24 cellular contexts compared by ENCODE assay signal in the genomic region with DNA sequence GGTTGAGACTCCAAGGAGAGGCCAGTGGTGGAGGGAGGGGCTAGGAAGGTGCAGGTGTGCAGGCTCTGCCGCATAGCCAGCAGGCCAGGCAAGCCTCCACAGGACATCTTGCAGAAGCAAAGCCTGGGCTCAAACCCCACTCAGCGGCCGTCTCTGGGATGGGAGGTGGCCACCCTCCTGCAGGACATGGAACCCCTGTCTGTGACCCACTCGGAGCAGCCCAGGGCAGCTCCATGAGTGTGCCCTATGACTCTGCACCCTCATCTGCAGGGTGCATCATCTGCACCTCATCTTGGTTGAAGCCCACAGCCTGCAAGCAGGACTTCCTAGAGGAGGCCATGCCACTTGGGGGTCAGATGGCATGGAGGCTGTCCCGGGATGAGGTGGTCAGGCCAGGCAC. TPM values are rescaled to one million over a fixed set of nuclear protein-coding genes. Genes with fewer than 3 reads are reported as not detected.
DNase-seq lines count a peak whose midpoint lies in the region; ATAC-seq, FAIRE-seq and TF ChIP-seq lines count a peak whose summit lies in the region.
"Had no signal": no experiment of that assay in that cellular context is flagged by ENCODE, and none has a peak within 500 bp of the region (broad histone marks: within the 10 kb centered on the region; RNA-seq: fewer than 3 reads in every experiment).

No MANE protein-coding gene starts in this region.

- H3K27me3 ChIP-seq in K562 (ENCODE audit: control insufficient read depth in 2 of 2, insufficient read depth in 2 of 2, low read length in 2 of 2) = no peaks in the 10 kb centered on the region
- H3K27me3 ChIP-seq in lower lobe of right lung (ENCODE audit: low read depth) = no peaks in the 10 kb centered on the region
- no peaks in the 10 kb centered on the region for H3K27me3 ChIP-seq in psoas muscle (ENCODE audit: insufficient read depth in 3 of 3, low read length in 2 of 3)
- H3K27me3 ChIP-seq: left lung had no signal

- no peak for FAIRE-seq in K562 (lab: Jason Lieb, UNC)
- FAIRE-seq: GM12891 had no signal

- H4K20me1 ChIP-seq in K562 (replicated peaks; ENCODE audit: control insufficient read depth, insufficient read depth, low read length) = no peaks in the 10 kb centered on the region

- H3K4me3 ChIP-seq in K562 (no peak overlapping the region), lower lobe of right lung (no peak overlapping the region), psoas muscle (no peak overlapping the region)
- H3K4me3 ChIP-seq: left lung, mucosa of descending colon had no signal

- H2AFZ ChIP-seq in K562 (ENCODE audit: low read depth, low read length) = no peak overlapping the region

- TF ChIP-seq CTCF in K562 (IDR thresholded peaks at IDR 0.05 in 2 of 3, conservative IDR thresholded peaks at IDR 0.05 in 1 of 3; ENCODE audit: insufficient read depth in 2 of 3, low read depth in 1 of 3, low read length in 3 of 3) (no peak), lower lobe of right lung (IDR thresholded peaks at IDR 0.05) (no peak), psoas muscle (IDR thresholded peaks at IDR 0.05) (no peak)

- H3K9me1 ChIP-seq in K562 (ENCODE audit: control insufficient read depth, insufficient read depth, low read length) = no peaks in the 10 kb centered on the region

- BruUV-seq in K562 (replicated peaks; lab: Mats Ljungman, UMichigan) = no TSS peak

- H3K36me3 ChIP-seq in K562 (ENCODE audit: control insufficient read depth, insufficient read depth, low read length) (no peaks in the 10 kb centered on the region), lower lobe of right lung (no peaks in the 10 kb centered on the region), psoas muscle (ENCODE audit: insufficient read depth in 1 of 2, low read depth in 1 of 2) (no peaks in the 10 kb centered on the region)
- H3K36me3 ChIP-seq: left lung had no signal

- TF ChIP-seq EP300 in K562 (IDR thresholded peaks at IDR 0.05; ENCODE audit: low read length) = no peak

- H3K27ac ChIP-seq in K562 (ENCODE audit: extremely low read depth, low read depth, low read length) (no peak overlapping the region), lower lobe of right lung (no peak overlapping the region), psoas muscle (no peak overlapping the region)
- H3K27ac ChIP-seq: C4-2B, left lung had no signal

- H3K4me1 ChIP-seq in K562 (replicated peaks in 1 of 2; ENCODE audit: control insufficient read depth in 2 of 2, insufficient read depth in 2 of 2, low read length in 2 of 2) = no peaks in the 10 kb centered on the region
- H3K4me1 ChIP-seq in lower lobe of right lung = no peaks in the 10 kb centered on the region
- no peaks in the 10 kb centered on the region for H3K4me1 ChIP-seq in psoas muscle
- H3K4me1 ChIP-seq: left lung had no signal

- intact Hi-C loops in K562 (cut with micrococcal nuclease) = no loop called here
- intact Hi-C loops in lower lobe of right lung (cut with DNase I) = no loop called here
- intact Hi-C loops in psoas muscle (cut with DNase I) = no loop called here

- TF ChIP-seq POLR2A in K562 (conservative IDR thresholded peaks at IDR 0.05) = no peak

- POLR2A ChIA-PET in K562 (lab: Yijun Ruan, JAX) = no interaction called here

- in situ Hi-C loops in K562 (cut with MboI) = no loop called here

- no peak overlapping the region for H3K9ac ChIP-seq in K562 (ENCODE audit: insufficient read depth in 1 of 2, low read depth in 2 of 2, low read length in 2 of 2)

- 71% methylated on average over 3 of the region's 5 CpGs for WGBS in K562 (ENCODE audit: insufficient coverage, low coverage, missing lambda C conversion rate)
- WGBS in psoas muscle, 3 donors = 90 to 94% (median 91%) methylated on average over 5 of the region's 5 CpGs

- no peaks in the 10 kb centered on the region for H3K79me2 ChIP-seq in K562 (ENCODE audit: control insufficient read depth, insufficient read depth, low read length)

- CTCF ChIA-PET in K562 (lab: Yijun Ruan, JAX; ENCODE audit: low intra/inter-chr PET ratio) = no interaction called here

- H3K9me3 ChIP-seq in K562 (replicated peaks; ENCODE audit: control insufficient read depth, insufficient read depth, low read depth, low read length) (no peaks in the 10 kb centered on the region; the same call in 1 of the 2 replicates), lower lobe of right lung (peaks cover 7% of the 10 kb centered on the region), psoas muscle (peaks cover 3% of the 10 kb centered on the region)

- no peak for ATAC-seq in K562
- ATAC-seq in lower lobe of right lung = peak in 1 of 2 donors; percentile 17
- no peak for ATAC-seq in psoas muscle
- ATAC-seq: left lung, mucosa of descending colon, T-helper 17 cell had no signal

- TF ChIP-seq RAD21 in K562 (CRISPR knock-in tag; conservative IDR thresholded peaks at IDR 0.05 in 1 of 2, IDR thresholded peaks at IDR 0.05 in 1 of 2) = no peak

- DNase-seq in stimulated activated CD4-positive, alpha-beta T cell treated with anti-CD3 and anti-CD28 coated beads, Interleukin-4, amount 100 ng/mL, for 24 hours = peak; percentile 1
- DNase-seq in stimulated activated CD4-positive, alpha-beta T cell treated with anti-CD3 and anti-CD28 coated beads, Interleukin-4, amount 100 ng/mL, for 4 hours = no peak
- DNase-seq in K562 (ENCODE audit: extremely low read depth in 1 of 4, low spot score in 3 of 4) (no peak), lower lobe of right lung (peak; percentile 42), cerebellar cortex (ENCODE audit: low spot score) (no peak), psoas muscle (no peak)
- DNase-seq in stimulated activated naive CD4-positive, alpha-beta T cell (lab: John Stamatoyannopoulos, UW) = no peak
- DNase-seq: activated CD4-positive, alpha-beta T cell treated with anti-CD3 and anti-CD28 coated beads for 4 hours; activated effector memory CD4-positive, alpha-beta T cell treated with Interleukin-2 at 50 U/mL for 16 hours; activated naive CD8-positive, alpha-beta T cell treated with anti-CD3 and anti-CD28 coated beads, Interleukin-2, amount 10 ng/mL, durations not matched to agents 7 days and 5 days; Calu3; effector memory CD4-positive, alpha-beta T cell; foreskin melanocyte; mucosa of descending colon; NCI-H1694 treated with DMSO at 0.1 percent for 48 hours; NCI-H2171; NCI-H524; nephron progenitor cell; NK-92 treated with Interleukin-12 subunit alpha and Interleukin-12 subunit beta, amount 100 ng/mL, for 24 hours; substantia nigra; T-helper 17 cell had no signal

- H3K4me2 ChIP-seq in K562 (ENCODE audit: insufficient read depth, low read length) = no peak overlapping the region

TF ChIP-seq in K562, 482 proteins besides CTCF, POLR2A, EP300 and RAD21:
- TF ChIP-seq XRCC4 (IDR thresholded peaks at IDR 0.05; ENCODE audit: extremely low read depth, insufficient read depth, insufficient read length) = no peak
- TF ChIP-seq POLR2G (IDR thresholded peaks at IDR 0.05; ENCODE audit: low read depth, low read length) = 0 out of 2 replicates have a peak, but pooled peaks have one; percentile 36
TF ChIP-seq in K562: peak in this region for 1.

RNA-seq across cellular contexts. Expression of a gene that starts 46.3 kb away (rescaled TPM):
- 0.90 and 3.6 TPM in 2 replicates for total RNA-seq in K562 (2011; cell fraction: chromatin; rRNA removed; ENCODE audit: low replicate concordance)
- 3.3 and 3.7 TPM in 2 replicates for total RNA-seq in K562 (2011; cell fraction: nucleolus; rRNA removed)
- 0.95 and 1.2 TPM in 2 replicates for total RNA-seq in K562 (2011; cell fraction: nucleoplasm; rRNA removed)
- 0.24 TPM in 1 of 2 replicates, not detected in the other for total RNA-seq in K562 (2014; rRNA removed)
- total RNA-seq in K562 (2014; rRNA removed; fragmentation: Illumina TruSeq; extraction: Trizol) = 0.07 and 0.26 TPM in 2 replicates
- total RNA-seq in K562 (2015; rRNA removed; fragmentation: Illumina TruSeq; extraction: Trizol) = 0.11 and 0.14 TPM in 2 replicates
- 0.78 and 0.82 TPM in 2 replicates for total RNA-seq in K562 (2021)
- polyA plus RNA-seq in K562 (2011; rRNA removed) = 0.13 and 0.30 TPM in 2 replicates
- polyA plus RNA-seq in K562 (2011; cell fraction: cytosol; rRNA removed) = 0.13 and 0.57 TPM in 2 replicates
- polyA plus RNA-seq in K562 (2011; cell fraction: nucleus; rRNA removed) = 0.60 and 1.4 TPM in 2 replicates
- polyA plus RNA-seq in K562 (2012) = 0.39 and 0.80 TPM in 2 replicates
- polyA plus RNA-seq in K562 (2014; fragmentation: Illumina TruSeq; extraction: Trizol) = 0.15 and 0.37 TPM in 2 replicates
- not detected for polyA plus RNA-seq in K562 (2014; fragmentation: Nextera tagmentation; extraction: Ambion mirVana)
- 0.08 and 0.32 TPM in 2 replicates for polyA plus RNA-seq in K562 (2014; rRNA removed)
- 0.25 and 0.36 TPM in 2 replicates for polyA minus RNA-seq in K562 (2011; rRNA and poly(A)+ RNA removed)
- 0.29 and 1.6 TPM in 2 replicates for polyA minus RNA-seq in K562 (2011; cell fraction: cytosol; rRNA and poly(A)+ RNA removed)
- 1.2 and 1.3 TPM in 2 replicates for polyA minus RNA-seq in K562 (2011; cell fraction: nucleus; rRNA and poly(A)+ RNA removed)
- total RNA-seq in lower lobe of right lung = 14.7 TPM
- total RNA-seq in psoas muscle = 100 to 1,000 TPM; 115 to 180 (median 142) TPM
- 100 to 1,000 TPM in 2 of 3 donors, 10 to 100 TPM in 1; 85.4 to 116 (median 103) TPM for polyA plus RNA-seq in psoas muscle

Comparison
In these comparisons a context has a peak if more than half of its experiments do, and no peak if none do; other contexts are left out.
1. DNase-seq: peak in stimulated activated CD4-positive, alpha-beta T cell treated with anti-CD3 and anti-CD28 coated beads, Interleukin-4, amount 100 ng/mL, for 24 hours (single experiment) and lower lobe of right lung (single experiment); none in stimulated activated CD4-positive, alpha-beta T cell treated with anti-CD3 and anti-CD28 coated beads, Interleukin-4, amount 100 ng/mL, for 4 hours (0 of 2), K562 (0 of 4), cerebellar cortex (single experiment), stimulated activated naive CD4-positive, alpha-beta T cell (0 of 6) and psoas muscle (0 of 2).